ENCODE assay signal across 1 cellular context in the genomic region with DNA sequence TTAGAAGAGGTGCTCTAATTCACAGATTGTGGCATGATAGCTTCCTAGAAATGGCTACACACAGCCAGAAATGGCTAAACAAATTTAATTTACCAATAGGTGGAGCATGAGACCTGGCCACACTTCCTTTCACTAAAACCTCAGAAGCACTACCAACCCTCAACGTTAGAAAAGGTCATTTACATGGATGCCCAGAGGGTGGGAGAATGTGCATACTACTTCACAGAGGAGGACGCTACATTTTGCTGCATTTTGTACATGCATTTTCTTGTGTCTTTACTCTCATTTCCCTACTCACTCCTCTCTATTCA.
TF ChIP-seq lines count a peak whose summit lies in the region.

No MANE protein-coding gene starts in this region.

TF ChIP-seq in H1, 55 proteins besides CTCF, POLR2A, EP300 and RAD21:
- no peak for TF ChIP-seq PHF8 (conservative IDR thresholded peaks at IDR 0.05; ENCODE audit: low read depth, low read length)
- TF ChIP-seq RFX5 (IDR thresholded peaks at IDR 0.05; ENCODE audit: borderline replicate concordance, low read depth, low read length): no peak
- no peak for TF ChIP-seq RNF2 (IDR thresholded peaks at IDR 0.05; ENCODE audit: borderline replicate concordance, low read depth, low read length, missing control alignments, poor library complexity, severe bottlenecking)
- TF ChIP-seq, protein P1, sequence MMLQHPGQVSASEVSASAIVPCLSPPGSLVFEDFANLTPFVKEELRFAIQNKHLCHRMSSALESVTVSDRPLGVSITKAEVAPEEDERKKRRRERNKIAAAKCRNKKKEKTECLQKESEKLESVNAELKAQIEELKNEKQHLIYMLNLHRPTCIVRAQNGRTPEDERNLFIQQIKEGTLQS (IDR thresholded peaks at IDR 0.05; ENCODE audit: insufficient read depth, low read depth, low read length): no peak
- TF ChIP-seq CEBPB (IDR thresholded peaks at IDR 0.05; ENCODE audit: low read depth, low read length): no peak
- no peak for TF ChIP-seq CBX5 (IDR thresholded peaks at IDR 0.05; ENCODE audit: low read depth, low read length)
- no peak for TF ChIP-seq JUN (IDR thresholded peaks at IDR 0.05; ENCODE audit: low read depth, low read length)
- no peak for TF ChIP-seq GTF2F1 (IDR thresholded peaks at IDR 0.05; ENCODE audit: borderline replicate concordance, low read depth, low read length)
- no peak for TF ChIP-seq POLR2AphosphoS5 (IDR thresholded peaks at IDR 0.05; ENCODE audit: low read depth, low read length)
- TF ChIP-seq GABPA (IDR thresholded peaks at IDR 0.05; ENCODE audit: borderline replicate concordance, insufficient read depth, low read length): no peak
- TF ChIP-seq TAF1 (IDR thresholded peaks at IDR 0.05; ENCODE audit: low read depth, low read length): no peak
- TF ChIP-seq HDAC2 (IDR thresholded peaks at IDR 0.05; ENCODE audit: borderline replicate concordance in 1 of 2, low read depth in 2 of 2, low read length in 2 of 2): no peak
- no peak for TF ChIP-seq BCL11A (IDR thresholded peaks at IDR 0.05; ENCODE audit: low read depth in 2 of 2, low read length in 2 of 2)
- TF ChIP-seq BRCA1 (IDR thresholded peaks at IDR 0.05; ENCODE audit: low read depth, low read length): no peak
- TF ChIP-seq SRF (IDR thresholded peaks at IDR 0.05; ENCODE audit: low read depth, low read length): no peak
